7 cellular contexts compared by ENCODE assay signal in genomic region chr17:81925860-81926450, GRCh38. TPM values are rescaled to one million over a fixed set of nuclear protein-coding genes. Genes with fewer than 3 reads are reported as not detected.
DNase-seq lines count a peak whose midpoint lies in the region; TF ChIP-seq lines count a peak whose summit lies in the region.

No MANE protein-coding gene starts in this region.

- peaks cover 12% of the 10 kb centered on the region for H3K4me1 Mint-ChIP-seq in activated T-helper 2 cell treated with anti-CD3 and anti-CD28 coated beads, Interferon-gamma antibody, Interleukin-2, Interleukin-4, amounts not matched to agents 10 μg/mL and 5 μg/mL and 100 μg/mL, durations not matched to agents 14 hours and 24 hours and 36 hours (ENCODE audit: low read depth)

- TF ChIP-seq EP300 in stomach (IDR thresholded peaks at IDR 0.05), result no peak

- TF ChIP-seq CTCF in stomach (IDR thresholded peaks at IDR 0.05), result no peak

- H3K36me3 ChIP-seq in HUES6 (ENCODE audit: control insufficient read depth, insufficient read depth, low read length) (peaks cover 15% of the 10 kb centered on the region), stomach (peaks cover 8 to 17% (median 16%) of the 10 kb centered on the region in 4 donors)

- no peak for TF ChIP-seq POLR2A in stomach (IDR thresholded peaks at IDR 0.05)

- H3K27ac ChIP-seq in HUES6 (ENCODE audit: low read depth, low read length), result peak overlapping the region; percentile 88
- peak overlapping the region; percentile 93 to 99 (median 98) for H3K27ac ChIP-seq in stomach

- peaks cover 12% of the 10 kb centered on the region for H3K36me3 Mint-ChIP-seq in activated T-helper 2 cell treated with anti-CD3 and anti-CD28 coated beads, Interferon-gamma antibody, Interleukin-2, Interleukin-4, amounts not matched to agents 10 μg/mL and 5 μg/mL and 100 μg/mL, durations not matched to agents 14 hours and 24 hours and 36 hours (ENCODE audit: low read depth)

- peak overlapping the region; percentile 75 for H3K9ac ChIP-seq in HUES6 (ENCODE audit: low read length)

- 39 to 53% (median 48%) methylated on average over 3 to 10 of the region's 10 CpGs for WGBS in stomach, 5 donors

- intact Hi-C loops in activated T-helper 2 cell treated with anti-CD3 and anti-CD28 coated beads, Interferon-gamma antibody, Interleukin-2, Interleukin-4, amounts not matched to agents 10 μg/mL and 5 μg/mL and 100 μg/mL, durations not matched to agents 14 hours and 24 hours and 36 hours (cut with micrococcal nuclease), result loop anchor here (5.0 kb wide), 1 partner anchor 96 kb away; the partner anchor contains the start of genes CENPX and LRRC45
- intact Hi-C loops in stomach (cut with DNase I; ENCODE audit: low total_unique reads), result no loop called here

- H3K4me3 Mint-ChIP-seq in activated T-helper 2 cell treated with anti-CD3 and anti-CD28 coated beads, Interferon-gamma antibody, Interleukin-2, Interleukin-4, amounts not matched to agents 10 μg/mL and 5 μg/mL and 100 μg/mL, durations not matched to agents 14 hours and 24 hours and 36 hours (ENCODE audit: low read depth), result peak overlapping the region; percentile 90

- H3K27me3 Mint-ChIP-seq in activated T-helper 2 cell treated with anti-CD3 and anti-CD28 coated beads, Interferon-gamma antibody, Interleukin-2, Interleukin-4, amounts not matched to agents 10 μg/mL and 5 μg/mL and 100 μg/mL, durations not matched to agents 14 hours and 24 hours and 36 hours (ENCODE audit: low read depth), result peaks cover 2% of the 10 kb centered on the region

- DNase-seq in activated T-helper 2 cell treated with anti-CD3 and anti-CD28 coated beads, Interferon-gamma antibody, Interleukin-2, Interleukin-4, amounts not matched to agents 10 μg/mL and 5 μg/mL and 100 μg/mL, durations not matched to agents 14 hours and 24 hours and 36 hours (ENCODE audit: low spot score), result no peak
- DNase-seq in stomach (no peak), HuH-7 (ENCODE audit: low spot score) (no peak), NCI-H1436 (lab: John Stamatoyannopoulos, UW) (no peak), foreskin melanocyte (no peak)

- H3K27ac Mint-ChIP-seq in activated T-helper 2 cell treated with anti-CD3 and anti-CD28 coated beads, Interferon-gamma antibody, Interleukin-2, Interleukin-4, amounts not matched to agents 10 μg/mL and 5 μg/mL and 100 μg/mL, durations not matched to agents 14 hours and 24 hours and 36 hours, result peak overlapping the region; percentile 82

- H3K27me3 ChIP-seq in HUES6 (ENCODE audit: control insufficient read depth, insufficient read depth, low read length) (peaks cover 10% of the 10 kb centered on the region), stomach (peaks cover 0 to 25% (median 6%) of the 10 kb centered on the region in 3 donors)

- no peaks in the 10 kb centered on the region for H3K9me3 Mint-ChIP-seq in activated T-helper 2 cell treated with anti-CD3 and anti-CD28 coated beads, Interferon-gamma antibody, Interleukin-2, Interleukin-4, amounts not matched to agents 10 μg/mL and 5 μg/mL and 100 μg/mL, durations not matched to agents 14 hours and 24 hours and 36 hours

- peak overlapping the region; percentile 68 for H3K4me3 ChIP-seq in HUES6 (ENCODE audit: low read depth, low read length)
- peak overlapping the region; percentile 66 for H3K4me3 ChIP-seq in iPS-18c (ENCODE audit: insufficient read depth, low read depth, low read length)
- peak overlapping the region; percentile 92 to 98 (median 94) for H3K4me3 ChIP-seq in stomach

- H3K9me3 ChIP-seq in HUES6 (ENCODE audit: control insufficient read depth, insufficient read depth, low read depth, low read length) (no peaks in the 10 kb centered on the region), iPS-18c (ENCODE audit: control insufficient read depth, insufficient read depth, low read length) (no peaks in the 10 kb centered on the region), stomach (no peaks in the 10 kb centered on the region)

- H3K4me1 ChIP-seq in HUES6 (ENCODE audit: control insufficient read depth, insufficient read depth, low read length) (peaks cover 44% of the 10 kb centered on the region), stomach (peaks cover 53 to 71% (median 67%) of the 10 kb centered on the region in 4 donors)

RNA-seq across cellular contexts. Expression of gene MAFG, which starts 1.6 kb away (rescaled TPM):
- 30.3 and 31.8 TPM in 2 replicates for total RNA-seq in activated T-helper 2 cell treated with anti-CD3 and anti-CD28 coated beads, Interferon-gamma antibody, Interleukin-2, Interleukin-4, amounts not matched to agents 10 μg/mL and 5 μg/mL and 100 μg/mL, durations not matched to agents 14 hours and 24 hours and 36 hours
- total RNA-seq in stomach, result 10 to 100 TPM in 4 of 5 donors, 1 to 10 TPM in 1; 2.3 to 30.4 (median 20.3) TPM
- 1 to 10 TPM; 7.2 to 8.9 (median 8.1) TPM for polyA plus RNA-seq in stomach

RNA-seq across cellular contexts. Expression of gene SIRT7, which starts 8.0 kb away (rescaled TPM):
- total RNA-seq in activated T-helper 2 cell treated with anti-CD3 and anti-CD28 coated beads, Interferon-gamma antibody, Interleukin-2, Interleukin-4, amounts not matched to agents 10 μg/mL and 5 μg/mL and 100 μg/mL, durations not matched to agents 14 hours and 24 hours and 36 hours, result 50.2 and 55.7 TPM in 2 replicates
- 100 to 1,000 TPM in 1 of 5 donors, 10 to 100 TPM in 4; 22.8 to 128 (median 56.0) TPM for total RNA-seq in stomach
- 10 to 100 TPM; 18.2 to 46.9 (median 44.1) TPM for polyA plus RNA-seq in stomach

RNA-seq across cellular contexts. Expression of gene PYCR1, which starts 11.1 kb away (rescaled TPM):
- 99.9 and 105 TPM in 2 replicates for total RNA-seq in activated T-helper 2 cell treated with anti-CD3 and anti-CD28 coated beads, Interferon-gamma antibody, Interleukin-2, Interleukin-4, amounts not matched to agents 10 μg/mL and 5 μg/mL and 100 μg/mL, durations not matched to agents 14 hours and 24 hours and 36 hours
- 10 to 100 TPM in 3 of 5 donors, 1 to 10 TPM in 1, not detected in 1; 8.9 to 28.8 (median 15.7) TPM for total RNA-seq in stomach
- polyA plus RNA-seq in stomach, result 10 to 100 TPM; 20.0 to 73.8 (median 47.4) TPM

RNA-seq across cellular contexts. Expression of gene PCYT2, which starts 14.8 kb away (rescaled TPM):
- total RNA-seq in activated T-helper 2 cell treated with anti-CD3 and anti-CD28 coated beads, Interferon-gamma antibody, Interleukin-2, Interleukin-4, amounts not matched to agents 10 μg/mL and 5 μg/mL and 100 μg/mL, durations not matched to agents 14 hours and 24 hours and 36 hours, result 51.5 and 51.7 TPM in 2 replicates
- 100 to 1,000 TPM in 2 of 5 donors, 10 to 100 TPM in 3; 17.5 to 119 (median 27.2) TPM for total RNA-seq in stomach
- 10 to 100 TPM; 39.7 to 51.7 (median 42.8) TPM for polyA plus RNA-seq in stomach

RNA-seq across cellular contexts. Expression of gene MYADML2, which starts 21.1 kb away (rescaled TPM):
- not detected in 2 replicates for total RNA-seq in activated T-helper 2 cell treated with anti-CD3 and anti-CD28 coated beads, Interferon-gamma antibody, Interleukin-2, Interleukin-4, amounts not matched to agents 10 μg/mL and 5 μg/mL and 100 μg/mL, durations not matched to agents 14 hours and 24 hours and 36 hours
- total RNA-seq in stomach, result not detected
- polyA plus RNA-seq in stomach, result not detected
